In the genomic region with DNA sequence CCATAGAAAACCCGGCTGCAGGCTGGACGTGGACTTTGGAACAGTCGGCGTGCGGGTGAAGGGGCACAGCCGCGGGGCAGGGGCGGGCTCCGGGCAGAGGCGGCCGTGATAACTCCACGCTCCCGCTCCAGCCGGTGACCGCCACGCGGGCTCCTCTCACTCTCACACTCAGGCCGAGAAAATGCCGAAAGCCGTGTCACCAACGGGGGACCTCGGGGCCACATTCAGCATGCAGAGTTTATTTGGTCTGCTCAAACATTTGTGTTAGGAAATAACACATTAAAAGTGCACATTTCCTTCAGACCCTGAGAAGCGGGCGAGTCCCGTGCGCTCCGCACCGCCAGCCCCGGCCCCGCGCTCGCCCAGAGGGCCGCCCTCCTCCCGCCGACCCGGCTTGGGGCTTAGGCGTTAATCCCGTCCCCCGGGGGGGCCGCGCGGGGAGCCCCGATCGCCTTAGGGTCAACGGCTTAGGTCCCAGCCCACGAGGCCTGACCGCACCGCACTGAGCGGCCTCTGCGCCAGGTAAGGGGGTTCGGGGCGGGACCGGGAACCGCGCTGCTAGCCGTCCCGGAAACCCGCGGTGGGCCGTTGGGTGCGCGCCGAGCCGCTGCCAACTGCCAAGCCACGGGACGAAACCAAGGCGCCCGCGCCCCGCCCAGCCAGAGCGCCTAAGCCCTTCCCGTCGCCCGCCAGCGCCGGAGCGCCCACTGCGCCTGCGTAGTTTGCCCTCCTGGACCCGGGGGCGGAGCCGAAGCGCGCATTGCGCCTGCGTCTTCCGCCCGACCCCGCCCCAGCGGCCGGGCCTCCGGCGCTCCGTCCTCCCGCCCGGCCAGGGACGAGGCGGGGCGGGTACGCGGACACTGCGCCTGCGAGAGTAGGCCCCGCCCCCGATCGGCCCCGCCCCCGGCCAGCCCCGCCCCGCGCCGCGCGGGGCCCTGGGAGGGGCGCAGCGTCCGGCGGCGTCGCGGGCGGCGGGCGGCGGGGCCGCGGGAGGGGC, we compare ENCODE assay signal across 8 cellular contexts. TPM values are rescaled to one million over a fixed set of nuclear protein-coding genes. Genes with fewer than 3 reads are reported as not detected.
DNase-seq lines count a peak whose midpoint lies in the region; ATAC-seq and TF ChIP-seq lines count a peak whose summit lies in the region.

TSS of gene ZBED4 (plus strand) at position 947 of the 997 bp plus-strand sequence. CDS start 29,819 bp downstream, outside the sequence.

- H3F3A ChIP-seq in PC-9 (ENCODE audit: insufficient read depth, low read depth): peaks cover 34% of the 10 kb centered on the region; the same call in 1 of the 2 replicates

- CTCF ChIA-PET in PC-9 (lab: Charles Lee): no interaction called here

- H3K27ac ChIP-seq in PC-9: peak within 1 kb of the TSS; percentile 76

- no peaks in the 10 kb centered on the region for H3K27me3 ChIP-seq in PC-9 (ENCODE audit: insufficient read depth, low read depth)

- H3K4me3 ChIP-seq in PC-9 (peak within 1 kb of the TSS; percentile 74), epithelial cell of proximal tubule (ENCODE audit: low read depth, low read length) (peak within 1 kb of the TSS; percentile 87), mucosa of descending colon (peak within 1 kb of the TSS; percentile 39)

- POLR2A ChIA-PET in PC-9 (lab: Charles Lee; ENCODE audit: unreplicated experiment): interaction anchor here (0.6 to 0.7 kb wide), 2 partner anchors 38 to 50 kb away, joined by 3 read pairs; no protein-coding TSS in a partner anchor

- no peaks in the 10 kb centered on the region for H3K9me2 ChIP-seq in PC-9 (ENCODE audit: insufficient read depth)

- H4K20me1 ChIP-seq in PC-9 (ENCODE audit: insufficient read depth): peaks cover 34% of the 10 kb centered on the region

- peak within 1 kb of the TSS; percentile 93 for H2AFZ ChIP-seq in PC-9

- no peak for TF ChIP-seq RAD21 in Ishikawa (IDR thresholded peaks at IDR 0.05; ENCODE audit: low read depth)

- ATAC-seq in GM21619 (IDR thresholded peaks at IDR 0.05; ENCODE audit: unreplicated experiment) (peak; percentile 66), mucosa of descending colon (peak; percentile 92)

- peaks cover 21% of the 10 kb centered on the region for H3K4me1 ChIP-seq in PC-9 (replicated peaks; ENCODE audit: insufficient read depth)
- H3K4me1 ChIP-seq in mucosa of descending colon (ENCODE audit: low read depth): peaks cover 27% of the 10 kb centered on the region

- TF ChIP-seq EP300 in Ishikawa (IDR thresholded peaks at IDR 0.05; ENCODE audit: borderline replicate concordance): no peak

- H3K9me3 ChIP-seq in PC-9 (ENCODE audit: insufficient read depth, low read depth) (no peaks in the 10 kb centered on the region), mucosa of descending colon (no peaks in the 10 kb centered on the region)

- H3K79me2 ChIP-seq in PC-9 (ENCODE audit: low read depth): peaks cover 40% of the 10 kb centered on the region

- no peak for TF ChIP-seq CTCF in PC-9 (conservative IDR thresholded peaks at IDR 0.05)
- no peak for TF ChIP-seq CTCF in epithelial cell of proximal tubule (conservative IDR thresholded peaks at IDR 0.05; ENCODE audit: low read depth, low read length)
- no peak for TF ChIP-seq CTCF in mucosa of descending colon (IDR thresholded peaks at IDR 0.05)

- H3K36me3 ChIP-seq in PC-9 (ENCODE audit: low read depth) (no peaks in the 10 kb centered on the region), mucosa of descending colon (ENCODE audit: low read depth) (no peaks in the 10 kb centered on the region)

- intact Hi-C loops in PC-9 (cut with micrococcal nuclease; ENCODE audit: unreplicated experiment): loop anchor here (5.0 kb wide), 1 partner anchor 36 kb away; no protein-coding TSS in a partner anchor
- intact Hi-C loops in mucosa of descending colon (cut with DNase I, micrococcal nuclease): no loop called here

- peak; percentile 90 for DNase-seq in DMS153 treated with DMSO at 0.1 percent for 48 hours (lab: John Stamatoyannopoulos, UW; ENCODE audit: unreplicated experiment)
- DNase-seq in PC-9: peak; percentile 91 to 99
- DNase-seq in activated T-cell treated with anti-CD3 and anti-CD28 coated beads, Interleukin-2, amount 50 U/mL, for 1 hour: peak; percentile 99
- no peak for DNase-seq in epithelial cell of proximal tubule (ENCODE audit: low read depth)
- peak; percentile 98 to 100 (median 99) for DNase-seq in mucosa of descending colon
- DNase-seq in stimulated activated CD8-positive, alpha-beta memory T cell treated with anti-CD3 and anti-CD28 coated beads, Interleukin-4, amount 100 ng/mL, for 1 hour (ENCODE audit: low read depth in 2 of 2, low spot score in 1 of 2): peak; percentile 96 to 97

- TSS peak; percentile 91 for BruUV-seq in PC-9 (replicated peaks; lab: Mats Ljungman, UMichigan)

- peak within 1 kb of the TSS; percentile 87 for H3K4me2 ChIP-seq in PC-9

TF ChIP-seq in Ishikawa, 13 proteins besides CTCF, POLR2A, EP300 and RAD21:
- TF ChIP-seq TAF1 (IDR thresholded peaks at IDR 0.05; ENCODE audit: low read depth) (peak; percentile 80), MAX (IDR thresholded peaks at IDR 0.05) (peak; percentile 54; the same call in 1 of the 2 replicates), YY1 (IDR thresholded peaks at IDR 0.05; ENCODE audit: low read depth) (peak; percentile 42; the same call in 1 of the 2 replicates), NFIC (IDR thresholded peaks at IDR 0.05) (peak; percentile 63; the same call in 1 of the 2 replicates), FOXM1 (IDR thresholded peaks at IDR 0.05; ENCODE audit: borderline replicate concordance, low read depth) (no peak), EGR1 (IDR thresholded peaks at IDR 0.05) (no peak), TCF12 (IDR thresholded peaks at IDR 0.05; ENCODE audit: low read depth) (peak; percentile 67), ZBTB7A (IDR thresholded peaks at IDR 0.05; ENCODE audit: low read depth) (peak; percentile 78)
- TF ChIP-seq, protein P1, sequence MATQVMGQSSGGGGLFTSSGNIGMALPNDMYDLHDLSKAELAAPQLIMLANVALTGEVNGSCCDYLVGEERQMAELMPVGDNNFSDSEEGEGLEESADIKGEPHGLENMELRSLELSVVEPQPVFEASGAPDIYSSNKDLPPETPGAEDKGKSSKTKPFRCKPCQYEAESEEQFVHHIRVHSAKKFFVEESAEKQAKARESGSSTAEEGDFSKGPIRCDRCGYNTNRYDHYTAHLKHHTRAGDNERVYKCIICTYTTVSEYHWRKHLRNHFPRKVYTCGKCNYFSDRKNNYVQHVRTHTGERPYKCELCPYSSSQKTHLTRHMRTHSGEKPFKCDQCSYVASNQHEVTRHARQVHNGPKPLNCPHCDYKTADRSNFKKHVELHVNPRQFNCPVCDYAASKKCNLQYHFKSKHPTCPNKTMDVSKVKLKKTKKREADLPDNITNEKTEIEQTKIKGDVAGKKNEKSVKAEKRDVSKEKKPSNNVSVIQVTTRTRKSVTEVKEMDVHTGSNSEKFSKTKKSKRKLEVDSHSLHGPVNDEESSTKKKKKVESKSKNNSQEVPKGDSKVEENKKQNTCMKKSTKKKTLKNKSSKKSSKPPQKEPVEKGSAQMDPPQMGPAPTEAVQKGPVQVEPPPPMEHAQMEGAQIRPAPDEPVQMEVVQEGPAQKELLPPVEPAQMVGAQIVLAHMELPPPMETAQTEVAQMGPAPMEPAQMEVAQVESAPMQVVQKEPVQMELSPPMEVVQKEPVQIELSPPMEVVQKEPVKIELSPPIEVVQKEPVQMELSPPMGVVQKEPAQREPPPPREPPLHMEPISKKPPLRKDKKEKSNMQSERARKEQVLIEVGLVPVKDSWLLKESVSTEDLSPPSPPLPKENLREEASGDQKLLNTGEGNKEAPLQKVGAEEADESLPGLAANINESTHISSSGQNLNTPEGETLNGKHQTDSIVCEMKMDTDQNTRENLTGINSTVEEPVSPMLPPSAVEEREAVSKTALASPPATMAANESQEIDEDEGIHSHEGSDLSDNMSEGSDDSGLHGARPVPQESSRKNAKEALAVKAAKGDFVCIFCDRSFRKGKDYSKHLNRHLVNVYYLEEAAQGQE (IDR thresholded peaks at IDR 0.05; ENCODE audit: low read depth): no peak

RNA-seq across cellular contexts. Expression of gene ZBED4, which starts in this region (rescaled TPM):
- total RNA-seq in PC-9 (2021) (18.2 and 21.4 TPM in 2 replicates), epithelial cell of proximal tubule (14.5 and 15.4 TPM in 2 replicates), mucosa of descending colon (10 to 100 TPM; 13.7 to 18.2 (median 18.1) TPM)
